Comparison of ENCODE assay signal across 21 cellular contexts in the genomic region with DNA sequence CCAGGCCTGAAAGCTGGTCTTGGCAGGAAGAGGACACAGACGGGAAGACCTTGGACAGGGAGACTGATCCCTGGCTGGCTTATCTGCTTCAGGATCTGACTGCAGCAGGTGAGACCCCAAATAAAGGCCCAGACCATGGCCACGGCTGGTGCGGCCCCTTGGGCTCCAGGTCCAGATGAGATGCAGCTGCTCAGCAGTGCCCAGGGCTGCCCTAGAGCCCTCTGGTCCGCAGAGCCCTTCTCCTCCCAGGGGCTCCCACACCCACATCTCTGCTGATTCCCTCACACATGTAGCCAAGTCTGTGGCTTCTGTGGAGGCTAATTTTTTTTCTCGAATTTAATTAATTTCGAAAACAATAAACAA. TPM values are rescaled to one million over a fixed set of nuclear protein-coding genes. Genes with fewer than 3 reads are reported as not detected.
A peak's percentile ranks its signal among the peaks of the same experiment; 100 is the strongest.
DNase-seq lines count a peak whose midpoint lies in the region; ATAC-seq, FAIRE-seq and TF ChIP-seq lines count a peak whose summit lies in the region.
"Had no signal": no experiment of that assay in that cellular context is flagged by ENCODE, and none has a peak within 500 bp of the region (broad histone marks: within the 10 kb centered on the region; RNA-seq: fewer than 3 reads in every experiment).

No MANE protein-coding gene starts in this region.

- no peak overlapping the region for H3K4me2 ChIP-seq in DND-41 (ENCODE audit: insufficient read depth, low read length)

- TF ChIP-seq CTCF in DND-41 (IDR thresholded peaks at IDR 0.05; ENCODE audit: borderline replicate concordance, extremely low read depth, low read length, poor library complexity, severe bottlenecking) (no peak), ascending aorta (IDR thresholded peaks at IDR 0.05) (no peak), kidney (IDR thresholded peaks at IDR 0.05; ENCODE audit: borderline replicate concordance, extremely low read depth, insufficient read depth) (no peak), foreskin fibroblast (IDR thresholded peaks at IDR 0.05; ENCODE audit: low read depth, low read length) (no peak)

- DNase-seq in DND-41: no peak
- peak in 1 of 2 donors; percentile 58 for DNase-seq in ascending aorta (ENCODE audit: low spot score in 2 of 2)
- DNase-seq in kidney: peak; percentile 52
- no peak for DNase-seq in foreskin fibroblast
- no peak for DNase-seq in putamen (ENCODE audit: low spot score)
- DNase-seq: activated CD4-positive, alpha-beta T cell treated with anti-CD3 and anti-CD28 coated beads for 36 hours; DMS53; IMR-90; MG63; NCI-H146; stimulated activated CD8-positive, alpha-beta memory T cell treated with anti-CD3 and anti-CD28 coated beads, Interleukin-4, amount 100 ng/mL, for 48 hours had no signal

- no peak for FAIRE-seq in kidney (lab: Jason Lieb, UNC)
- FAIRE-seq: GM12892, RCC 7860 had no signal

- H3K27ac ChIP-seq in DND-41 (ENCODE audit: low read length) (peak overlapping the region; percentile 50), ascending aorta (peak overlapping the region; percentile 98 to 99), kidney (ENCODE audit: low read depth in 2 of 2, low read length in 2 of 2) (no peak overlapping the region), skeletal muscle tissue (ENCODE audit: low read depth, low read length) (peak overlapping the region; percentile 100)

- H3K36me3 ChIP-seq in DND-41 (ENCODE audit: insufficient read depth, low read length): peaks cover 98% of the 10 kb centered on the region
- no peaks in the 10 kb centered on the region for H3K36me3 ChIP-seq in ascending aorta
- no peaks in the 10 kb centered on the region for H3K36me3 ChIP-seq in kidney (ENCODE audit: control insufficient read depth in 1 of 2, insufficient read depth in 2 of 2, low read length in 2 of 2)
- H3K36me3 ChIP-seq in skeletal muscle tissue (ENCODE audit: control insufficient read depth in 3 of 3, insufficient read depth in 3 of 3, low read length in 3 of 3): peaks cover 0 to 2% (median 0%) of the 10 kb centered on the region in 3 donors
- H3K36me3 ChIP-seq: adrenal gland, cardiac muscle cell, MG63 had no signal

- H3K9me3 ChIP-seq in DND-41 (ENCODE audit: insufficient read depth, low read length, severe bottlenecking) (no peaks in the 10 kb centered on the region), ascending aorta (no peaks in the 10 kb centered on the region), kidney (ENCODE audit: control insufficient read depth in 1 of 2, low read length in 2 of 2) (no peaks in the 10 kb centered on the region), skeletal muscle tissue (ENCODE audit: control insufficient read depth in 3 of 3, low read length in 3 of 3) (no peaks in the 10 kb centered on the region)
- H3K9me3 ChIP-seq: adrenal gland, MG63 had no signal

- intact Hi-C loops in ascending aorta (cut with DNase I): loop anchor here (2.0 to 10.0 kb wide), 3 partner anchors 46 to 311 kb away; a partner anchor contains a TSS
- intact Hi-C loops in kidney (cut with DNase I): no loop called here

- no peak overlapping the region for H3K9ac ChIP-seq in DND-41 (ENCODE audit: low read depth, low read length)
- no peak overlapping the region for H3K9ac ChIP-seq in kidney (ENCODE audit: low read length in 2 of 2)
- peak overlapping the region; percentile 80 to 91 (median 90) for H3K9ac ChIP-seq in skeletal muscle tissue (ENCODE audit: low read depth in 1 of 3, low read length in 3 of 3)

- H3K27me3 ChIP-seq in DND-41 (ENCODE audit: insufficient read depth, low read length, poor library complexity): no peaks in the 10 kb centered on the region
- H3K27me3 ChIP-seq in ascending aorta: no peaks in the 10 kb centered on the region
- no peaks in the 10 kb centered on the region for H3K27me3 ChIP-seq in skeletal muscle tissue (ENCODE audit: control insufficient read depth in 3 of 3, insufficient read depth in 3 of 3, low read length in 3 of 3)
- H3K27me3 ChIP-seq: adrenal gland, cardiac muscle cell, MG63 had no signal

- H3K4me3 ChIP-seq in DND-41 (ENCODE audit: low read depth in 1 of 2, low read length in 2 of 2) (no peak overlapping the region), ascending aorta (peak overlapping the region in 1 of 2 donors; percentile 9), kidney (ENCODE audit: low read length in 2 of 2) (no peak overlapping the region), skeletal muscle tissue (ENCODE audit: low read length in 3 of 3) (peak overlapping the region in 2 of 3 donors; percentile 53 to 67), foreskin fibroblast (ENCODE audit: low read depth in 1 of 2, low read length in 2 of 2) (no peak overlapping the region)
- H3K4me3 ChIP-seq: adrenal gland, cardiac muscle cell, MG63 had no signal

- no peaks in the 10 kb centered on the region for H3K4me1 ChIP-seq in DND-41 (ENCODE audit: insufficient read depth, low read length)
- peaks cover 41 to 65% of the 10 kb centered on the region in 2 donors for H3K4me1 ChIP-seq in ascending aorta
- H3K4me1 ChIP-seq in kidney (ENCODE audit: control insufficient read depth in 1 of 2, insufficient read depth in 1 of 2, low read depth in 1 of 2, low read length in 2 of 2): peaks cover 0 to 3% of the 10 kb centered on the region in 2 donors
- peaks cover 51 to 65% (median 57%) of the 10 kb centered on the region in 3 donors for H3K4me1 ChIP-seq in skeletal muscle tissue (ENCODE audit: control insufficient read depth in 3 of 3, insufficient read depth in 3 of 3, low read length in 3 of 3)
- H3K4me1 ChIP-seq: adrenal gland had no signal

- no peak overlapping the region for H2AFZ ChIP-seq in DND-41 (ENCODE audit: low read depth, low read length)

- no peak for ATAC-seq in DND-41 (ENCODE audit: insufficient read depth, low read depth)
- ATAC-seq in HG03442 (IDR thresholded peaks at IDR 0.05; ENCODE audit: unreplicated experiment): no peak
- no peak for ATAC-seq in GM19467 (IDR thresholded peaks at IDR 0.05; ENCODE audit: unreplicated experiment)
- ATAC-seq: activated CD4-positive, alpha-beta T cell treated with anti-CD3 and anti-CD28 coated beads for 36 hours; CD8-positive, alpha-beta T cell; naive thymus-derived CD4-positive, alpha-beta T cell had no signal

- 0 out of 2 replicates have a peak, but pooled peaks cover 4% of the 10 kb centered on the region for H4K20me1 ChIP-seq in DND-41 (ENCODE audit: insufficient read depth, low read length)

- peaks cover 10% of the 10 kb centered on the region for H3K79me2 ChIP-seq in DND-41 (ENCODE audit: insufficient read depth, low read length)

RNA-seq across cellular contexts. Expression of a gene that starts 46.3 kb away (rescaled TPM):
- 17.8 TPM for total RNA-seq in ascending aorta
- total RNA-seq in kidney: 0.91 TPM
- 1.3 TPM for polyA plus RNA-seq in kidney (ENCODE audit: insufficient read depth, low read depth, low replicate concordance)
- 6.3 TPM for total RNA-seq in skeletal muscle tissue
- total RNA-seq: IMR-90, lung microvascular endothelial cell had no signal
- polyA plus RNA-seq: IMR-90; naive thymus-derived CD4-positive, alpha-beta T cell had no signal

Comparison
In these comparisons a context has a peak if more than half of its experiments do, and no peak if none do; other contexts are left out.
1. H3K27ac ChIP-seq: peak in DND-41 (single experiment), ascending aorta (2 of 2) and skeletal muscle tissue (single experiment); none in kidney (0 of 2).
2. H3K4me3 ChIP-seq: peak in skeletal muscle tissue (2 of 3); none in DND-41 (0 of 2), kidney (0 of 2) and foreskin fibroblast (0 of 2).
3. H3K9ac ChIP-seq: peak in skeletal muscle tissue (3 of 3); none in DND-41 (single experiment) and kidney (0 of 2).